Comparison of ENCODE assay signal across 4 cellular contexts in the genomic region with DNA sequence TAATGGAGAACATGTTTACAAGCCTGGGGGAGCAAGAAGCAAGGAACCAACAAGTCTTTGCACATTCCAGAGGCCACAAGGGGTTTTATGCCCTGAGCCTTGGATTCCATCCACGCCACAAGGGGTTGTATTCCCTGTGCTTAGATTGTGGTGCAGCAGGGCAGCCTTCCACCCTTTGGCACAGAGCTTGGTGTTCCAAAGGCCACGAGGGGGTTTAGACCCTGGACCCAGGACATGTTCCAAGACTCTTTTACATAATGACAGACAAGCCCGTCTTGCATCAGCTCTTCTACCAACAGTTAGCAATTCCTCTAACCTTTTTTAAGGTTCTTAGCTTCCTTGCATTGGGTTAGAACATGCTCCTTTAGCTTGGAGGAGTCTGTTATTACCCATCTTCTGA. TPM values are rescaled to one million over a fixed set of nuclear protein-coding genes. Genes with fewer than 3 reads are reported as not detected.
"Had no signal": no experiment of that assay in that cellular context is flagged by ENCODE, and none has a peak within 500 bp of the region (broad histone marks: within the 10 kb centered on the region; RNA-seq: fewer than 3 reads in every experiment).

No MANE protein-coding gene starts in this region.

RNA-seq across cellular contexts. Expression of gene ANKRD31, which starts 55.2 kb away (rescaled TPM):
- total RNA-seq: dermis blood vessel endothelial cell, dermis microvascular lymphatic vessel endothelial cell, endothelial cell of umbilical vein, glomerular endothelial cell had no signal
- polyA plus RNA-seq: endothelial cell of umbilical vein had no signal
